ENCODE assay signal across 10 cellular contexts in the genomic region with DNA sequence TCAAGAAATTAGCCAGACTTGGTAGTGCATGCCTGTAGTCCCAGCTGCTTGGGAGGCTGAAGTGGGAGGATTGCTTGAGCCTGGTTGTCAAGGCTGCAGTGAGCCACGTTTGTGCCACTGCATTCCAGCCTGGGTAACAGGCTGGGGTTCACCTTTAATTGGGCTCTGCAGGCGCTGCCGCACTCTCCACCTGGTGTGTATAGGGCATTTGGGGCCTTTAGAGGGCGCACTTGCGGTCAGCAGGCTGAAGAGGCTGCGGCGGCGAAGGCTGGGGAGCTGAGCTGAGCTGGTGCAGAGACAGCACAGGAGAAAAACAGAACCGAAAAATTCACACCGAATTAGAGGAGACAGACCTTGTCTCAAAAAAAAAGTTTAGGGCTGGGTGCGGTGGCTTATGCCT.
DNase-seq lines count a peak whose midpoint lies in the region; ATAC-seq and TF ChIP-seq lines count a peak whose summit lies in the region.
"Had no signal": no experiment of that assay in that cellular context is flagged by ENCODE, and none has a peak within 500 bp of the region (broad histone marks: within the 10 kb centered on the region; RNA-seq: fewer than 3 reads in every experiment).

No MANE protein-coding gene starts in this region.

- TF ChIP-seq POLR2A in erythroblast (IDR thresholded peaks at IDR 0.05; ENCODE audit: low read length), result no peak

- H3K4me3 ChIP-seq in OCI-LY3 (ENCODE audit: low read length), result no peak overlapping the region
- H3K4me3 ChIP-seq: pancreas had no signal

- no peaks in the 10 kb centered on the region for H3K4me1 Mint-ChIP-seq in stimulated activated memory B cell treated with anti-CD40 and anti-IgM and Interleukin-4, amounts not matched to agents 10 μg/mL and 1 μg/mL and 100 μg/mL, for 72 hours

- no peak overlapping the region for H3K9ac ChIP-seq in OCI-LY3 (ENCODE audit: low read length)

- H3K79me2 ChIP-seq in OCI-LY3 (ENCODE audit: low read length), result no peaks in the 10 kb centered on the region

- no peak overlapping the region for H2AFZ ChIP-seq in OCI-LY3 (ENCODE audit: low read depth, low read length)

- H3K27me3 Mint-ChIP-seq in stimulated activated memory B cell treated with anti-CD40 and anti-IgM and Interleukin-4, amounts not matched to agents 10 μg/mL and 1 μg/mL and 100 μg/mL, for 72 hours, result no peaks in the 10 kb centered on the region
- H3K27me3 Mint-ChIP-seq: stimulated activated naive CD8-positive, alpha-beta T cell treated with anti-CD3 and anti-CD28 coated beads, Interleukin-15, Interleukin-2, amounts not matched to agents 100 ng/mL and 50 ng/mL, for 24 hours had no signal

- no peaks in the 10 kb centered on the region for H4K20me1 ChIP-seq in OCI-LY3 (ENCODE audit: insufficient read depth, low read length)

- DNase-seq in stimulated activated CD4-positive, alpha-beta T cell treated with anti-CD3 and anti-CD28 coated beads, Interleukin-15, amount 100 ng/mL, for 24 hours, result peak; percentile 16
- DNase-seq in stimulated activated CD4-positive, alpha-beta T cell treated with anti-CD3 and anti-CD28 coated beads, Interleukin-1b, Interleukin-23, amount 100 ng/mL, for 48 hours, result no peak
- DNase-seq in erythroblast (lab: John Stamatoyannopoulos, UW), result peak; percentile 53 to 55
- no peak for DNase-seq in NOMO-1 treated with dmso at 0.1 percent for 144 hours (lab: John Stamatoyannopoulos, UW; ENCODE audit: unreplicated experiment)
- no peak for DNase-seq in GOT3 (lab: John Stamatoyannopoulos, UW)
- DNase-seq in DMS79 treated with DMSO at 0.1 percent for 48 hours (lab: John Stamatoyannopoulos, UW), result no peak
- DNase-seq: pancreas had no signal

- H3K4me1 ChIP-seq in OCI-LY3 (ENCODE audit: low read length), result no peaks in the 10 kb centered on the region
- H3K4me1 ChIP-seq: pancreas had no signal

- no peaks in the 10 kb centered on the region for H3K27me3 ChIP-seq in OCI-LY3 (ENCODE audit: low read depth, low read length)
- H3K27me3 ChIP-seq: pancreas had no signal

- peaks cover 9% of the 10 kb centered on the region for H3K36me3 ChIP-seq in OCI-LY3 (replicated peaks; ENCODE audit: low read depth, low read length)

- H3K27ac ChIP-seq in OCI-LY3 (ENCODE audit: low read length), result no peak overlapping the region
- H3K27ac ChIP-seq: pancreas had no signal

- no peaks in the 10 kb centered on the region for H3K9me3 Mint-ChIP-seq in stimulated activated memory B cell treated with anti-CD40 and anti-IgM and Interleukin-4, amounts not matched to agents 10 μg/mL and 1 μg/mL and 100 μg/mL, for 72 hours
- H3K9me3 Mint-ChIP-seq: stimulated activated naive CD8-positive, alpha-beta T cell treated with anti-CD3 and anti-CD28 coated beads, Interleukin-15, Interleukin-2, amounts not matched to agents 100 ng/mL and 50 ng/mL, for 24 hours had no signal

- peaks cover 77% of the 10 kb centered on the region for H3K36me3 Mint-ChIP-seq in stimulated activated memory B cell treated with anti-CD40 and anti-IgM and Interleukin-4, amounts not matched to agents 10 μg/mL and 1 μg/mL and 100 μg/mL, for 72 hours

- H3K9me3 ChIP-seq in OCI-LY3 (ENCODE audit: insufficient read depth, low read length), result no peaks in the 10 kb centered on the region
- H3K9me3 ChIP-seq: pancreas had no signal

- no peak for ATAC-seq in stimulated activated memory B cell treated with anti-CD40 and anti-IgM and Interleukin-4, amounts not matched to agents 10 μg/mL and 1 μg/mL and 100 μg/mL, for 72 hours

- H3K4me3 Mint-ChIP-seq in stimulated activated memory B cell treated with anti-CD40 and anti-IgM and Interleukin-4, amounts not matched to agents 10 μg/mL and 1 μg/mL and 100 μg/mL, for 72 hours, result no peak overlapping the region
- H3K4me3 Mint-ChIP-seq: stimulated activated naive CD8-positive, alpha-beta T cell treated with anti-CD3 and anti-CD28 coated beads, Interleukin-15, Interleukin-2, amounts not matched to agents 100 ng/mL and 50 ng/mL, for 24 hours had no signal

- no peak overlapping the region for H3K27ac Mint-ChIP-seq in stimulated activated memory B cell treated with anti-CD40 and anti-IgM and Interleukin-4, amounts not matched to agents 10 μg/mL and 1 μg/mL and 100 μg/mL, for 72 hours
- H3K27ac Mint-ChIP-seq: stimulated activated naive CD8-positive, alpha-beta T cell treated with anti-CD3 and anti-CD28 coated beads, Interleukin-15, Interleukin-2, amounts not matched to agents 100 ng/mL and 50 ng/mL, for 24 hours had no signal

- H3K4me2 ChIP-seq in OCI-LY3 (ENCODE audit: low read length), result no peak overlapping the region

- TF ChIP-seq CTCF in OCI-LY3 (IDR thresholded peaks at IDR 0.05; ENCODE audit: low read depth, low read length), result peak; percentile 24

Comparison
In these comparisons a context has a peak if more than half of its experiments do, and no peak if none do; other contexts are left out.
1. DNase-seq: peak in stimulated activated CD4-positive, alpha-beta T cell treated with anti-CD3 and anti-CD28 coated beads, Interleukin-15, amount 100 ng/mL, for 24 hours (single experiment) and erythroblast (2 of 2); none in stimulated activated CD4-positive, alpha-beta T cell treated with anti-CD3 and anti-CD28 coated beads, Interleukin-1b, Interleukin-23, amount 100 ng/mL, for 48 hours (single experiment), NOMO-1 treated with dmso at 0.1 percent for 144 hours (single experiment), GOT3 (single experiment) and DMS79 treated with DMSO at 0.1 percent for 48 hours (single experiment).